1 cellular context compared by ENCODE assay signal in genomic region chr6:125924169-125924568, GRCh38.
TF ChIP-seq lines count a peak whose summit lies in the region.

No MANE protein-coding gene starts in this region.

TF ChIP-seq in K562, 482 proteins besides CTCF, POLR2A, EP300 and RAD21 (continued from another document and continues in another):
- TF ChIP-seq SNIP1 (IDR thresholded peaks at IDR 0.05; ENCODE audit: low read depth): no peak
- no peak for TF ChIP-seq ZNF277 (CRISPR knock-in tag; IDR thresholded peaks at IDR 0.05; ENCODE audit: borderline replicate concordance)
- TF ChIP-seq STAT5B (CRISPR knock-in tag; IDR thresholded peaks at IDR 0.05): no peak
- no peak for TF ChIP-seq ZNF408 (CRISPR knock-in tag; IDR thresholded peaks at IDR 0.05; ENCODE audit: low read depth)
- TF ChIP-seq ZNF263 (CRISPR knock-in tag; IDR thresholded peaks at IDR 0.05; ENCODE audit: borderline replicate concordance): no peak
- TF ChIP-seq POLR2AphosphoS2 (IDR thresholded peaks at IDR 0.05; ENCODE audit: low read length): no peak
- TF ChIP-seq ILF3 (IDR thresholded peaks at IDR 0.05; ENCODE audit: borderline replicate concordance): no peak
- TF ChIP-seq TRIM28 (IDR thresholded peaks at IDR 0.05): no peak
- TF ChIP-seq NFE2L1 (tag; IDR thresholded peaks at IDR 0.05; ENCODE audit: borderline replicate concordance, low read depth): no peak; the same call in 1 of the 2 replicates
- TF ChIP-seq SMARCA5 (IDR thresholded peaks at IDR 0.05): no peak
- no peak for TF ChIP-seq MLLT1 (IDR thresholded peaks at IDR 0.05)
- no peak for TF ChIP-seq MYNN (IDR thresholded peaks at IDR 0.05)
- no peak for TF ChIP-seq MYNN (CRISPR knock-in tag; IDR thresholded peaks at IDR 0.05)
- no peak for TF ChIP-seq NCOA4 (IDR thresholded peaks at IDR 0.05; ENCODE audit: partially characterized antibody)
- 0 out of 2 replicates have a peak, but pooled peaks have one; percentile 45 for TF ChIP-seq ELF4 (CRISPR knock-in tag; IDR thresholded peaks at IDR 0.05)
- peak; percentile 62 for TF ChIP-seq BRD9 (IDR thresholded peaks at IDR 0.05; ENCODE audit: low read depth, partially characterized antibody)
- TF ChIP-seq MTF1 (CRISPR knock-in tag; IDR thresholded peaks at IDR 0.05; ENCODE audit: borderline replicate concordance): no peak
- peak; percentile 21; the same call in 1 of the 2 replicates for TF ChIP-seq CXXC5 (CRISPR knock-in tag; IDR thresholded peaks at IDR 0.05)
- no peak for TF ChIP-seq ZNF274 (IDR thresholded peaks at IDR 0.05; ENCODE audit: borderline replicate concordance, low read depth, low read length)
- no peak for TF ChIP-seq DACH1 (IDR thresholded peaks at IDR 0.05; ENCODE audit: partially characterized antibody)
- no peak for TF ChIP-seq CBX2 (IDR thresholded peaks at IDR 0.05; ENCODE audit: insufficient read depth, low read length, poor library complexity, severe bottlenecking)
- TF ChIP-seq PHB2 (IDR thresholded peaks at IDR 0.05; ENCODE audit: low read depth): no peak
- TF ChIP-seq, protein P1, sequence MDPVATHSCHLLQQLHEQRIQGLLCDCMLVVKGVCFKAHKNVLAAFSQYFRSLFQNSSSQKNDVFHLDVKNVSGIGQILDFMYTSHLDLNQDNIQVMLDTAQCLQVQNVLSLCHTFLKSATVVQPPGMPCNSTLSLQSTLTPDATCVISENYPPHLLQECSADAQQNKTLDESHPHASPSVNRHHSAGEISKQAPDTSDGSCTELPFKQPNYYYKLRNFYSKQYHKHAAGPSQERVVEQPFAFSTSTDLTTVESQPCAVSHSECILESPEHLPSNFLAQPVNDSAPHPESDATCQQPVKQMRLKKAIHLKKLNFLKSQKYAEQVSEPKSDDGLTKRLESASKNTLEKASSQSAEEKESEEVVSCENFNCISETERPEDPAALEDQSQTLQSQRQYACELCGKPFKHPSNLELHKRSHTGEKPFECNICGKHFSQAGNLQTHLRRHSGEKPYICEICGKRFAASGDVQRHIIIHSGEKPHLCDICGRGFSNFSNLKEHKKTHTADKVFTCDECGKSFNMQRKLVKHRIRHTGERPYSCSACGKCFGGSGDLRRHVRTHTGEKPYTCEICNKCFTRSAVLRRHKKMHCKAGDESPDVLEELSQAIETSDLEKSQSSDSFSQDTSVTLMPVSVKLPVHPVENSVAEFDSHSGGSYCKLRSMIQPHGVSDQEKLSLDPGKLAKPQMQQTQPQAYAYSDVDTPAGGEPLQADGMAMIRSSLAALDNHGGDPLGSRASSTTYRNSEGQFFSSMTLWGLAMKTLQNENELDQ (CRISPR knock-in tag; IDR thresholded peaks at IDR 0.05; ENCODE audit: borderline replicate concordance): no peak
- peak; percentile 15; the same call in 1 of the 2 replicates for TF ChIP-seq ARID1B (IDR thresholded peaks at IDR 0.05)
- no peak for TF ChIP-seq NFXL1 (CRISPR knock-in tag; IDR thresholded peaks at IDR 0.05)
- TF ChIP-seq ZBTB26 (CRISPR knock-in tag; IDR thresholded peaks at IDR 0.05): no peak
- no peak for TF ChIP-seq TOE1 (IDR thresholded peaks at IDR 0.05; ENCODE audit: borderline replicate concordance)
- no peak for TF ChIP-seq TOE1 (CRISPR knock-in tag; IDR thresholded peaks at IDR 0.05; ENCODE audit: borderline replicate concordance, low read depth)
- peak; percentile 47 for TF ChIP-seq ETV1 (tag; conservative IDR thresholded peaks at IDR 0.05; ENCODE audit: low read depth)
- no peak for TF ChIP-seq ZEB2 (IDR thresholded peaks at IDR 0.05)
- TF ChIP-seq ZNF644 (tag; IDR thresholded peaks at IDR 0.05; ENCODE audit: low read depth): no peak
- TF ChIP-seq FUS (optimal IDR thresholded peaks at IDR 0.05; ENCODE audit: low read depth, low read length): no peak
- peak; percentile 91 for TF ChIP-seq ZNF316 (IDR thresholded peaks at IDR 0.05)
- TF ChIP-seq CCAR2 (IDR thresholded peaks at IDR 0.05; ENCODE audit: low read depth, low read length): no peak
- TF ChIP-seq SMC3 (conservative IDR thresholded peaks at IDR 0.05; ENCODE audit: insufficient read depth, low read depth, low read length): no peak
- peak; percentile 19; the same call in 1 of the 2 replicates for TF ChIP-seq CREB3 (tag; conservative IDR thresholded peaks at IDR 0.05; ENCODE audit: low read depth)
- TF ChIP-seq ASH1L (IDR thresholded peaks at IDR 0.05; ENCODE audit: borderline replicate concordance, low read depth, partially characterized antibody): no peak
- TF ChIP-seq ZNF121 (CRISPR knock-in tag; conservative IDR thresholded peaks at IDR 0.05): no peak
- TF ChIP-seq SMARCB1 (IDR thresholded peaks at IDR 0.05; ENCODE audit: insufficient read length, low read depth): no peak
- no peak for TF ChIP-seq ZNF764 (CRISPR knock-in tag; IDR thresholded peaks at IDR 0.05; ENCODE audit: low read depth)
- TF ChIP-seq ZHX1 (conservative IDR thresholded peaks at IDR 0.05; ENCODE audit: low read length): no peak
- no peak for TF ChIP-seq THRB (CRISPR knock-in tag; conservative IDR thresholded peaks at IDR 0.05)
- no peak for TF ChIP-seq MITF (IDR thresholded peaks at IDR 0.05)
- TF ChIP-seq TBL1XR1 (IDR thresholded peaks at IDR 0.05; ENCODE audit: low read length in 2 of 2): no peak
- TF ChIP-seq RBM22 (IDR thresholded peaks at IDR 0.05; ENCODE audit: low read depth, low read length, poor library complexity, severe bottlenecking): no peak
- no peak for TF ChIP-seq YBX1 (IDR thresholded peaks at IDR 0.05)
- no peak for TF ChIP-seq CBX8 (IDR thresholded peaks at IDR 0.05; ENCODE audit: borderline replicate concordance, extremely low read depth, low read depth, low read length, poor library complexity, severe bottlenecking)
- TF ChIP-seq MCM5 (IDR thresholded peaks at IDR 0.05; ENCODE audit: low read depth): no peak
- no peak for TF ChIP-seq NFYB (IDR thresholded peaks at IDR 0.05; ENCODE audit: extremely low read depth, insufficient read length)
- TF ChIP-seq ZNF41 (CRISPR knock-in tag; conservative IDR thresholded peaks at IDR 0.05): no peak
- no peak for TF ChIP-seq ZNF23 (CRISPR knock-in tag; IDR thresholded peaks at IDR 0.05)
- TF ChIP-seq PRPF4 (IDR thresholded peaks at IDR 0.05; ENCODE audit: insufficient read depth, low read depth, low read length, poor library complexity, severe bottlenecking): no peak
- no peak for TF ChIP-seq MTA3 (IDR thresholded peaks at IDR 0.05; ENCODE audit: borderline replicate concordance)
- no peak for TF ChIP-seq ZFP30 (CRISPR knock-in tag; IDR thresholded peaks at IDR 0.05; ENCODE audit: borderline replicate concordance)
- no peak for TF ChIP-seq NCOA6 (IDR thresholded peaks at IDR 0.05)
- no peak for TF ChIP-seq ARNT (IDR thresholded peaks at IDR 0.05)
- no peak for TF ChIP-seq CREM (IDR thresholded peaks at IDR 0.05; ENCODE audit: low read depth)
- TF ChIP-seq SREBF1 (IDR thresholded peaks at IDR 0.05; ENCODE audit: borderline replicate concordance, low read depth, low read length): no peak
- no peak for TF ChIP-seq FOS (IDR thresholded peaks at IDR 0.05; ENCODE audit: extremely low read depth, insufficient read length)
- TF ChIP-seq KLF6 (CRISPR knock-in tag; IDR thresholded peaks at IDR 0.05; ENCODE audit: borderline replicate concordance): no peak
- TF ChIP-seq, protein P2, sequence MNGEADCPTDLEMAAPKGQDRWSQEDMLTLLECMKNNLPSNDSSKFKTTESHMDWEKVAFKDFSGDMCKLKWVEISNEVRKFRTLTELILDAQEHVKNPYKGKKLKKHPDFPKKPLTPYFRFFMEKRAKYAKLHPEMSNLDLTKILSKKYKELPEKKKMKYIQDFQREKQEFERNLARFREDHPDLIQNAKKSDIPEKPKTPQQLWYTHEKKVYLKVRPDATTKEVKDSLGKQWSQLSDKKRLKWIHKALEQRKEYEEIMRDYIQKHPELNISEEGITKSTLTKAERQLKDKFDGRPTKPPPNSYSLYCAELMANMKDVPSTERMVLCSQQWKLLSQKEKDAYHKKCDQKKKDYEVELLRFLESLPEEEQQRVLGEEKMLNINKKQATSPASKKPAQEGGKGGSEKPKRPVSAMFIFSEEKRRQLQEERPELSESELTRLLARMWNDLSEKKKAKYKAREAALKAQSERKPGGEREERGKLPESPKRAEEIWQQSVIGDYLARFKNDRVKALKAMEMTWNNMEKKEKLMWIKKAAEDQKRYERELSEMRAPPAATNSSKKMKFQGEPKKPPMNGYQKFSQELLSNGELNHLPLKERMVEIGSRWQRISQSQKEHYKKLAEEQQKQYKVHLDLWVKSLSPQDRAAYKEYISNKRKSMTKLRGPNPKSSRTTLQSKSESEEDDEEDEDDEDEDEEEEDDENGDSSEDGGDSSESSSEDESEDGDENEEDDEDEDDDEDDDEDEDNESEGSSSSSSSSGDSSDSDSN (IDR thresholded peaks at IDR 0.05; ENCODE audit: borderline replicate concordance in 1 of 2, low read depth in 2 of 2, low read length in 2 of 2): no peak
- TF ChIP-seq PCBP2 (IDR thresholded peaks at IDR 0.05; ENCODE audit: low read depth, low read length, poor library complexity, severe bottlenecking): no peak
- no peak for TF ChIP-seq RHOXF2B (CRISPR knock-in tag; conservative IDR thresholded peaks at IDR 0.05)
